8 cellular contexts compared by ENCODE assay signal in the genomic region with DNA sequence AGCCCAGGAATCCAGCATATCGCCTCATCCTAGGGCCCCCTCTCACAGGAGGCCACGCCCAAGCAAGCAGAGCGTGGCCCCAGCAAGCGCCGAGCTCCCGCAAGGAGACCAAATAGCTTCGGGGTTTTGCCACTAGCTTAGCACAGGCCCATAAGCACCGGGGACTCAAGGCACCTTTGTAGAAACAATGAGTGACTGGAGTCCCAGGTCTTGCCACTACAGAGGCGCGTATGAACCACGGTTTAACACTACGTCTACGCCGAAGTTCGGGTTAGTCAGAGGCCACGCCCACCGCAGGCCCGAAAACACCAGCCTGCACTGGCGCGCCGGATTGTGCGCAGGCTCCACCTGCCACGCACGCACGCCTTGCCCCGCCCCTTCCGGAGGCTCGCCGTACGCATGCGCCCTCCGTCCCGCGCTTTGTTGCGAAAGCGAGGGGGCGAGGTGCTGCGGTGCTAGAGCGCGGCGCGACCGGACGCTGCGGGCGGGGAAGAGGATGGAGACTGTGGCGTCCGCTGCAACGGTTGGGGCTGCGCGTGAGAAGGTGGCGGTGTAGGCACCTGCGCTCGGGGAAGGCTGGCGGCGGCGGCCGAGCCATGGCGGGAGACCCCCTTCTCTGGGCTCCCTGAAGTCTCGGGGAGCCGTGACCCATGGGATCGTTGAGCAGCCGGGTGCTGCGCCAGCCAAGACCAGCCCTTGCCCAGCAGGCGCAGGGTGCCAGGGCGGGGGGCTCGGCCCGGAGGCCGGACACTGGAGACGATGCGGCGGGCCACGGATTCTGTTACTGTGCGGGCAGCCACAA. TPM values are rescaled to one million over a fixed set of nuclear protein-coding genes. Genes with fewer than 3 reads are reported as not detected.
DNase-seq lines count a peak whose midpoint lies in the region; ATAC-seq and TF ChIP-seq lines count a peak whose summit lies in the region.

A gene with protein sequence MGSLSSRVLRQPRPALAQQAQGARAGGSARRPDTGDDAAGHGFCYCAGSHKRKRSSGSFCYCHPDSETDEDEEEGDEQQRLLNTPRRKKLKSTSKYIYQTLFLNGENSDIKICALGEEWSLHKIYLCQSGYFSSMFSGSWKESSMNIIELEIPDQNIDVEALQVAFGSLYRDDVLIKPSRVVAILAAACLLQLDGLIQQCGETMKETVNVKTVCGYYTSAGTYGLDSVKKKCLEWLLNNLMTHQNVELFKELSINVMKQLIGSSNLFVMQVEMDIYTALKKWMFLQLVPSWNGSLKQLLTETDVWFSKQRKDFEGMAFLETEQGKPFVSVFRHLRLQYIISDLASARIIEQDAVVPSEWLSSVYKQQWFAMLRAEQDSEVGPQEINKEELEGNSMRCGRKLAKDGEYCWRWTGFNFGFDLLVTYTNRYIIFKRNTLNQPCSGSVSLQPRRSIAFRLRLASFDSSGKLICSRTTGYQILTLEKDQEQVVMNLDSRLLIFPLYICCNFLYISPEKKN (plus strand): TSS at position 418 of the 802 bp plus-strand sequence. CDS start 233 bp downstream, at position 651.

- H2AFZ ChIP-seq in PC-3 (ENCODE audit: low read length) = peak within 1 kb of the TSS; percentile 91

- TF ChIP-seq CTCF in PC-3 (conservative IDR thresholded peaks at IDR 0.05; ENCODE audit: low read depth, low read length) = no peak

- DNase-seq in DMS53 (lab: John Stamatoyannopoulos, UW) (peak; percentile 98), PC-3 (peak; percentile 98), activated T-cell treated with anti-CD3 and anti-CD28 coated beads for 48 hours (ENCODE audit: low read depth) (peak; percentile 99), erythroblast (lab: John Stamatoyannopoulos, UW) (peak; percentile 98 to 99)
- peak; percentile 95 for DNase-seq in Jurkat, Clone E6-1 (ENCODE audit: low read depth, low spot score)
- DNase-seq in stimulated activated CD8-positive, alpha-beta memory T cell treated with anti-CD3 and anti-CD28 coated beads, Interleukin-4, amount 100 ng/mL, for 4 hours (ENCODE audit: low read depth in 2 of 2, low spot score in 1 of 2) = peak; percentile 96 to 97

- H3K9me2 ChIP-seq in PC-3 (replicated peaks; ENCODE audit: low read length) = no peaks in the 10 kb centered on the region

- H4K20me1 ChIP-seq in PC-3 (ENCODE audit: low read length) = no peaks in the 10 kb centered on the region

- no peaks in the 10 kb centered on the region for H3K9me3 ChIP-seq in PC-3 (ENCODE audit: low read length)
- no peaks in the 10 kb centered on the region for H3K9me3 ChIP-seq in mucosa of rectum (ENCODE audit: control insufficient read depth in 2 of 2, low read length in 2 of 2)

- BruUV-seq in PC-3 (replicated peaks; lab: Mats Ljungman, UMichigan) = TSS peak; percentile 27

- H3K4me3 ChIP-seq in Jurkat, Clone E6-1 (ENCODE audit: low read length) = peak within 1 kb of the TSS; percentile 85
- H3K4me3 ChIP-seq in PC-3 (ENCODE audit: low read length) (peak within 1 kb of the TSS; percentile 94), mucosa of rectum (ENCODE audit: low read length in 2 of 2) (peak within 1 kb of the TSS; percentile 81 to 96)

- peak within 1 kb of the TSS; percentile 82 for H3K4me2 ChIP-seq in PC-3 (ENCODE audit: low read length)

- CTCF ChIA-PET in PC-3 (lab: Charles Lee) = no interaction called here

- H3K36me3 ChIP-seq in PC-3 (ENCODE audit: low read depth, low read length) = no peaks in the 10 kb centered on the region
- peaks cover 5% of the 10 kb centered on the region in 2 donors for H3K36me3 ChIP-seq in mucosa of rectum (ENCODE audit: control insufficient read depth in 2 of 2, insufficient read depth in 2 of 2, low read length in 2 of 2)

- peaks cover 28% of the 10 kb centered on the region for H3K4me1 ChIP-seq in PC-3 (ENCODE audit: insufficient read depth, low read length)
- H3K4me1 ChIP-seq in mucosa of rectum (ENCODE audit: control insufficient read depth in 2 of 2, insufficient read depth in 2 of 2, low read length in 2 of 2) = peaks cover 12 to 16% of the 10 kb centered on the region in 2 donors

- POLR2A ChIA-PET in PC-3 (lab: Charles Lee; ENCODE audit: unreplicated experiment) = no interaction called here

- H3K79me2 ChIP-seq in PC-3 (ENCODE audit: low read length) = peaks cover 49% of the 10 kb centered on the region

- H3K9ac ChIP-seq in PC-3 (ENCODE audit: low read length) (peak within 1 kb of the TSS; percentile 77), mucosa of rectum (ENCODE audit: low read depth in 1 of 2, low read length in 2 of 2) (peak within 1 kb of the TSS; percentile 90 to 97)

- peak; percentile 92 for TF ChIP-seq POLR2A in erythroblast (IDR thresholded peaks at IDR 0.05; ENCODE audit: low read length)

- intact Hi-C loops in PC-3 (cut with micrococcal nuclease) = no loop called here

- H3K27ac ChIP-seq in PC-3 (ENCODE audit: low read length) = peak within 1 kb of the TSS; percentile 65
- peak within 1 kb of the TSS; percentile 97 to 98 for H3K27ac ChIP-seq in mucosa of rectum (ENCODE audit: low read depth in 2 of 2, low read length in 2 of 2)

- H3F3A ChIP-seq in PC-3 (ENCODE audit: low read length, unreplicated experiment) = no peaks in the 10 kb centered on the region

- H3K27me3 ChIP-seq in PC-3 (ENCODE audit: low read length) = no peaks in the 10 kb centered on the region
- H3K27me3 ChIP-seq in mucosa of rectum (ENCODE audit: control insufficient read depth in 2 of 2, insufficient read depth in 2 of 2, low read length in 2 of 2) = no peaks in the 10 kb centered on the region

- ATAC-seq in GM21717 (IDR thresholded peaks at IDR 0.05; ENCODE audit: unreplicated experiment) (peak; percentile 83), PC-3 (peak; percentile 94)

RNA-seq across cellular contexts. Expression of the gene that starts here (rescaled TPM):
- polyA plus RNA-seq in Jurkat, Clone E6-1 (2012; ENCODE audit: insufficient read depth, insufficient read length) = 26.0 TPM
- 12.7 TPM in 2 replicates for total RNA-seq in PC-3 (2014; rRNA removed)

Comparison
In these comparisons a context has a peak if more than half of its experiments do, and no peak if none do; other contexts are left out.
1. Peak in every context shown above with its lines: DNase-seq, ATAC-seq, H3K4me3 ChIP-seq and H3K27ac ChIP-seq.